17 cellular contexts compared by ENCODE assay signal in the genomic region with DNA sequence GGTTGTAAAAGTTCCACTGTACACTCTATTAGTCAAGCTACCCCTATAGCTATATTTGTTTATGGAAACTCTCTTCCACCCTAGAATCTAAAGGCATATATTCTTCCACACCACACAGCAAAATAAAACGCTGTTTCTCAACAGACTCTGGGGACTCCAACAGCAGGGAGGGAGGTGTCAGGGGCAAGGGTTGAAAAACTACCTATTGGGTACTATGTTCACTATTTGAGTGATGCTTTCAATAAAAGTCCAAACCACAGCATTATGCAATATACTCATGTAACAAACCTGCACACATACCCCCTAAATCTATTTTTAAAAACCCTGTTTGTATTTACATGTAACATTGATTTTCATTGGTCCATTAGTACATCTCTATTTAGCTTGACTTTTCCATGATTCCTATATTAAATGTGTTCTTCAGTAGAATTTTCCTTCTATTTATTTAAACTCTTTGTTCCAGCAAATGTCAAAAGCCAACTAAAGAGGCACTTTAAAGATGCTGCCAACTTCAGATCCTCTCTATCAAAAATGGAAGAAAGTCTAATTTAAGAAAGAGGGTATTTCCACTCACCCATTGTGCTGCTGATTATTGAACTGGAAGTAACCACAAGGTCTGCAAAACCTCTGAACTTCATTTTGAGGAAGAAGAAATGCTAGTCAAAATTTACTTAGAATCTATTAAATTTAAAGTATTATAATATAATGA. TPM values are rescaled to one million over a fixed set of nuclear protein-coding genes. Genes with fewer than 3 reads are reported as not detected.
DNase-seq lines count a peak whose midpoint lies in the region; ATAC-seq and TF ChIP-seq lines count a peak whose summit lies in the region.
"Had no signal": no experiment of that assay in that cellular context is flagged by ENCODE, and none has a peak within 500 bp of the region (broad histone marks: within the 10 kb centered on the region; RNA-seq: fewer than 3 reads in every experiment).

No MANE protein-coding gene starts in this region.

- ATAC-seq in GM19395 (IDR thresholded peaks at IDR 0.05; ENCODE audit: unreplicated experiment) (peak; percentile 50), HG02852 (IDR thresholded peaks at IDR 0.05; ENCODE audit: unreplicated experiment) (peak; percentile 58), HG03469 (IDR thresholded peaks at IDR 0.05; ENCODE audit: unreplicated experiment) (peak; percentile 71), heart left ventricle (no peak), psoas muscle (no peak)
- ATAC-seq: GM23338; stimulated activated effector memory CD8-positive, alpha-beta T cell treated with anti-CD3 and anti-CD28 coated beads, Interleukin-12 subunit alpha, Interleukin-12 subunit beta, amount 100 ng/mL, for 72 hours had no signal

- no peaks in the 10 kb centered on the region for H3K27me3 ChIP-seq in DOHH2 (ENCODE audit: control insufficient read depth, low read length)
- H3K27me3 ChIP-seq in heart left ventricle = peaks cover 0 to 2% (median 0%) of the 10 kb centered on the region in 9 donors
- H3K27me3 ChIP-seq in psoas muscle (ENCODE audit: insufficient read depth in 3 of 3, low read length in 2 of 3) = no peaks in the 10 kb centered on the region

- TF ChIP-seq CTCF in DOHH2 (IDR thresholded peaks at IDR 0.05; ENCODE audit: low read depth, low read length, poor library complexity, severe bottlenecking) (no peak), heart left ventricle (IDR thresholded peaks at IDR 0.05) (no peak), psoas muscle (IDR thresholded peaks at IDR 0.05) (no peak)

- H3K9me3 ChIP-seq in DOHH2 (ENCODE audit: control insufficient read depth, insufficient read depth, low read length) = no peaks in the 10 kb centered on the region
- H3K9me3 ChIP-seq in heart left ventricle = no peaks in the 10 kb centered on the region
- H3K9me3 ChIP-seq in psoas muscle = no peaks in the 10 kb centered on the region

- H3K27ac ChIP-seq in DOHH2 (ENCODE audit: low read depth, low read length) (peak overlapping the region; percentile 82), heart left ventricle (no peak overlapping the region), psoas muscle (no peak overlapping the region)
- H3K27ac ChIP-seq: HL-60 had no signal

- peak overlapping the region; percentile 55 for H3K4me2 ChIP-seq in DOHH2 (ENCODE audit: low read length)
- H3K4me2 ChIP-seq: GM23338 had no signal

- H3K36me3 ChIP-seq in DOHH2 (ENCODE audit: control insufficient read depth, low read length) = no peaks in the 10 kb centered on the region
- no peaks in the 10 kb centered on the region for H3K36me3 ChIP-seq in heart left ventricle
- no peaks in the 10 kb centered on the region for H3K36me3 ChIP-seq in psoas muscle (ENCODE audit: insufficient read depth in 1 of 2, low read depth in 1 of 2)

- H4K20me1 ChIP-seq in DOHH2 (ENCODE audit: control insufficient read depth, insufficient read depth, low read depth, low read length) = no peaks in the 10 kb centered on the region

- DNase-seq in heart left ventricle (no peak), NCI-H1930 (lab: John Stamatoyannopoulos, UW) (no peak), psoas muscle (no peak), NCI-H1092 treated with DMSO at 0.1 percent for 48 hours (lab: John Stamatoyannopoulos, UW) (no peak)
- DNase-seq: activated CD8-positive, alpha-beta memory T cell treated with anti-CD3 and anti-CD28 coated beads for 24 hours; aorta; NCI-H1694 treated with DMSO at 0.1 percent for 48 hours; NCI-H510A treated with DMSO at 0.1 percent for 48 hours; occipital lobe; stimulated activated CD4-positive, alpha-beta T cell treated with anti-CD3 and anti-CD28 coated beads, Interleukin-4, amount 100 ng/mL, for 24 hours had no signal

- intact Hi-C loops in heart left ventricle (cut with DNase I) = no loop called here
- intact Hi-C loops in psoas muscle (cut with DNase I) = no loop called here

- no peaks in the 10 kb centered on the region for H3K9me2 ChIP-seq in DOHH2 (replicated peaks; ENCODE audit: control insufficient read depth, low read length)

- H3K4me3 ChIP-seq in DOHH2 (ENCODE audit: low read length) (peak overlapping the region; percentile 43), heart left ventricle (no peak overlapping the region), psoas muscle (no peak overlapping the region)
- H3K4me3 ChIP-seq: GM23338 had no signal

- WGBS in heart left ventricle, 4 donors = 36 to 68% (median 51%) methylated on average over 1 of the region's 1 CpG
- 53 to 62% (median 62%) methylated on average over 1 of the region's 1 CpG for WGBS in psoas muscle, 3 donors

- no peaks in the 10 kb centered on the region for H3K79me2 ChIP-seq in DOHH2 (ENCODE audit: control insufficient read depth, low read length)

- H3K4me1 ChIP-seq in DOHH2 (ENCODE audit: control insufficient read depth, low read length) (peaks cover 41% of the 10 kb centered on the region), heart left ventricle (no peaks in the 10 kb centered on the region), psoas muscle (no peaks in the 10 kb centered on the region)

- TF ChIP-seq POLR2A in heart left ventricle (IDR thresholded peaks at IDR 0.05) = no peak

- H3F3A ChIP-seq in DOHH2 (ENCODE audit: control insufficient read depth, insufficient read depth) = no peaks in the 10 kb centered on the region

RNA-seq across cellular contexts. Expression of a gene that starts 26.2 kb away (rescaled TPM):
- not detected for total RNA-seq in heart left ventricle
- not detected for polyA plus RNA-seq in heart left ventricle
- not detected for total RNA-seq in psoas muscle
- under 1 TPM in 1 of 3 donors, not detected in 2; 0.04 TPM for polyA plus RNA-seq in psoas muscle
- total RNA-seq: aorta had no signal
- polyA plus RNA-seq: aorta had no signal

Comparison
In these comparisons a context has a peak if more than half of its experiments do, and no peak if none do; other contexts are left out.
1. ATAC-seq: peak in GM19395 (single experiment), HG02852 (single experiment) and HG03469 (single experiment); none in heart left ventricle (0 of 4) and psoas muscle (0 of 4).